In the genomic region with DNA sequence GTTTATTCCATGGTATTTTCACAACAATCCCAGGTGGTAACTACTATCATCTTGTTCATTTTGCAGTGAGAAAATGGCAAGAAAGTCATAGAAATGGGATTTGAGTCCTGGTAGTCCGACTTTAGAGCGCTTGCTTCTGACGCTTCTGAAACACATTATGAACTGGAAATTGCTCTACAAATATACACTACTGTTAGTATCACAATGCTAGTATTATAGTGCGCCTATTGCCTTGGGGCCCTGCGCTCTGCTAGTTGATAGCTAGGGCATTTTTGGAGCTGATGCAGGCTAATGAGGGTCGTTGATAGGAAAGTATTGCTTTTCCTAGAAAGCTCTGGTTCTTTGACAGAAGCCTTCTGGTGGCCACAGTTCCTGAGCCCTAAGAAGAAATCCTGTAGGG, we compare ENCODE assay signal across 22 cellular contexts.
"Had no signal": no experiment of that assay in that cellular context is flagged by ENCODE, and none has a peak within 500 bp of the region (broad histone marks: within the 10 kb centered on the region; RNA-seq: fewer than 3 reads in every experiment).

No MANE protein-coding gene starts in this region.

- H3K4me3 ChIP-seq: coronary artery, pancreas, spleen, thyroid gland had no signal

- DNase-seq: activated CD4-positive, alpha-beta memory T cell treated with anti-CD3 and anti-CD28 coated beads for 36 hours; activated naive CD4-positive, alpha-beta T cell treated with Interleukin-2 at 50 U/mL for 16 hours; activated naive CD8-positive, alpha-beta T cell treated with anti-CD3 and anti-CD28 coated beads, Interleukin-2, amount 50 U/mL, for 24 hours; aorta; brain microvascular endothelial cell; effector CD4-positive, alpha-beta T cell; immature natural killer cell; kidney glomerular epithelial cell; mesenchymal stem cell; pancreas; spleen; stimulated activated CD4-positive, alpha-beta T cell treated with anti-CD3 and anti-CD28 coated beads, Interleukin-4, amount 100 ng/mL, for 4 hours; stimulated activated naive CD4-positive, alpha-beta T cell; T-helper 2 cell; thyroid gland; WERI-Rb-1 had no signal

- H3K27me3 ChIP-seq: brain microvascular endothelial cell, neutrophil, pancreas, spleen, thyroid gland had no signal

- H3K36me3 Mint-ChIP-seq: natural killer cell treated with Interleukin-12 subunit alpha and Interleukin-12 subunit beta and Interleukin-15 and Interleukin-18, amount 100 ng/mL, for 72 hours had no signal

- H3K4me3 Mint-ChIP-seq: activated CD4-positive, alpha-beta memory T cell treated with anti-CD3 and anti-CD28 coated beads for 36 hours; activated naive CD8-positive, alpha-beta T cell treated with anti-CD3 and anti-CD28 coated beads, Interleukin-2, amount 50 U/mL, for 24 hours; central memory CD8-positive, alpha-beta T cell; immature natural killer cell; natural killer cell treated with Interleukin-12 subunit alpha and Interleukin-12 subunit beta and Interleukin-15 and Interleukin-18, amount 100 ng/mL, for 72 hours had no signal

- H3K9me3 Mint-ChIP-seq: activated CD4-positive, alpha-beta memory T cell treated with anti-CD3 and anti-CD28 coated beads for 36 hours; activated naive CD8-positive, alpha-beta T cell treated with anti-CD3 and anti-CD28 coated beads, Interleukin-2, amount 50 U/mL, for 24 hours; activated T-helper 2 cell treated with anti-CD3 and anti-CD28 coated beads, Interferon-gamma antibody, Interleukin-2, Interleukin-4, amounts not matched to agents 10 μg/mL and 5 μg/mL and 100 μg/mL, durations not matched to agents 14 hours and 24 hours and 36 hours; central memory CD8-positive, alpha-beta T cell; immature natural killer cell; natural killer cell treated with Interleukin-12 subunit alpha and Interleukin-12 subunit beta and Interleukin-15 and Interleukin-18, amount 100 ng/mL, for 72 hours had no signal

- H3K36me3 ChIP-seq: brain microvascular endothelial cell, neutrophil, pancreas, thyroid gland, WERI-Rb-1 had no signal

- H3K27ac ChIP-seq: brain microvascular endothelial cell, thyroid gland, WERI-Rb-1 had no signal

- H3K9me3 ChIP-seq: neutrophil, pancreas, spleen, thyroid gland had no signal

- H3K27ac Mint-ChIP-seq: activated naive CD8-positive, alpha-beta T cell treated with anti-CD3 and anti-CD28 coated beads, Interleukin-2, amount 50 U/mL, for 24 hours; activated T-helper 2 cell treated with anti-CD3 and anti-CD28 coated beads, Interferon-gamma antibody, Interleukin-2, Interleukin-4, amounts not matched to agents 10 μg/mL and 5 μg/mL and 100 μg/mL, durations not matched to agents 14 hours and 24 hours and 36 hours; natural killer cell treated with Interleukin-12 subunit alpha and Interleukin-12 subunit beta and Interleukin-15 and Interleukin-18, amount 100 ng/mL, for 72 hours had no signal

- H3K27me3 Mint-ChIP-seq: activated CD4-positive, alpha-beta memory T cell treated with anti-CD3 and anti-CD28 coated beads for 36 hours; activated naive CD8-positive, alpha-beta T cell treated with anti-CD3 and anti-CD28 coated beads, Interleukin-2, amount 50 U/mL, for 24 hours; central memory CD8-positive, alpha-beta T cell; natural killer cell treated with Interleukin-12 subunit alpha and Interleukin-12 subunit beta and Interleukin-15 and Interleukin-18, amount 100 ng/mL, for 72 hours had no signal

- ATAC-seq: activated naive CD8-positive, alpha-beta T cell treated with anti-CD3 and anti-CD28 coated beads, Interleukin-2, amount 50 U/mL, for 24 hours; esophagus mucosa; natural killer cell treated with Interleukin-12 subunit alpha and Interleukin-12 subunit beta and Interleukin-15 and Interleukin-18, amount 100 ng/mL, for 72 hours; pancreas had no signal
